6 cellular contexts compared by ENCODE assay signal in the genomic region with DNA sequence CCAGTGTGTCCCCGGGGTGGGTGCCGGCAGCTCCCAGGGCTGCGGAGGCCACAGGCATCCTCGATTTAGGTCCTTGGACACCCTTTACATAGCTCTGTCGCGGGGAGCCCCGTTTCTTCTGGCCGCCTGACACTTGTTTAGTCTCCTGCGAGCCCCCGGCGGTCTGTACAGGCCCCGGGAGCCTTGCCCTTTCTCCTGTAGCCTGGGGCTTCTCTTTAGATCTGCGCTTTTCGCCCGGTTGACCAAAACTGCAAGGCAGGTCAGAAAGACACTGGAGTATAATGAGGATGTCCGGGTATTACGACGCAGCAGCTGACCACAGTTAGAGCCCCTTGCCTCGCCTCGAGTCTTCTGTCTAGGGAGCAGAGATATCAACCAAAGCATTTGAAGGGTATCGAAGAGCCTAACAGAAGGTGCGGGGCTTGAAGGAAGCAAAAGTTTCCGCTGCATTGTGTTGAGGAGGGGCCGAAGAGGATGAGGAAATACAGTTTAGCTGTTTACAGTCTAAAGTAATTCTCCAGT. TPM values are rescaled to one million over a fixed set of nuclear protein-coding genes. Genes with fewer than 3 reads are reported as not detected.
DNase-seq lines count a peak whose midpoint lies in the region; ATAC-seq and TF ChIP-seq lines count a peak whose summit lies in the region.

No MANE protein-coding gene starts in this region.

- peak overlapping the region; percentile 92 for H3K27ac Mint-ChIP-seq in activated B cell treated with CpG ODN at 0.5 μM for 24 hours

- TF ChIP-seq CTCF in activated B cell treated with CpG ODN at 0.5 μM for 24 hours (IDR thresholded peaks at IDR 0.05), result no peak
- no peak for TF ChIP-seq CTCF in lower leg skin (IDR thresholded peaks at IDR 0.05)

- peaks cover 45% of the 10 kb centered on the region for H3K4me1 Mint-ChIP-seq in activated B cell treated with CpG ODN at 0.5 μM for 24 hours

- peak; percentile 6 for DNase-seq in stimulated activated CD8-positive, alpha-beta memory T cell treated with anti-CD3 and anti-CD28 coated beads, Interleukin-4, amount 100 ng/mL, for 24 hours (ENCODE audit: low read depth)
- no peak for DNase-seq in stimulated activated CD8-positive, alpha-beta memory T cell treated with anti-CD3 and anti-CD28 coated beads, Interleukin-4, amount 100 ng/mL, for 48 hours
- no peak for DNase-seq in activated B cell treated with CpG ODN at 0.5 μM for 24 hours
- DNase-seq in lower leg skin (ENCODE audit: low spot score in 2 of 2), result no peak
- no peak for DNase-seq in occipital lobe (lab: John Stamatoyannopoulos, UW)
- no peak for DNase-seq in GM19240 (ENCODE audit: insufficient read length, low spot score)

- 4 to 42% methylated on average over 9 to 24 of the region's 24 CpGs for WGBS in lower leg skin, 2 donors

- peak; percentile 3 for ATAC-seq in activated B cell treated with CpG ODN at 0.5 μM for 24 hours (ENCODE audit: low read depth)

- H3K4me3 Mint-ChIP-seq in activated B cell treated with CpG ODN at 0.5 μM for 24 hours, result peak overlapping the region; percentile 90

- peak overlapping the region; percentile 38 for H3K4me3 ChIP-seq in lower leg skin (ENCODE audit: low read depth, poor library complexity, severe bottlenecking)

- no peaks in the 10 kb centered on the region for H3K9me3 Mint-ChIP-seq in activated B cell treated with CpG ODN at 0.5 μM for 24 hours

- POLR2A ChIA-PET in activated B cell treated with CpG ODN at 0.5 μM for 24 hours (lab: Charles Lee), result interaction anchor here (1.0 to 1.5 kb wide), 2 partner anchors 45 to 145 kb away, joined by 3 to 6 read pairs; a partner anchor contains a TSS

- H3K36me3 Mint-ChIP-seq in activated B cell treated with CpG ODN at 0.5 μM for 24 hours (ENCODE audit: low read depth), result peaks cover 30% of the 10 kb centered on the region

- CTCF ChIA-PET in activated B cell treated with CpG ODN at 0.5 μM for 24 hours (lab: Charles Lee), result no interaction called here

- no peak for TF ChIP-seq POLR2A in lower leg skin (IDR thresholded peaks at IDR 0.05)

- no peaks in the 10 kb centered on the region for H3K27me3 Mint-ChIP-seq in activated B cell treated with CpG ODN at 0.5 μM for 24 hours

- intact Hi-C loops in activated B cell treated with CpG ODN at 0.5 μM for 24 hours (cut with micrococcal nuclease), result loop anchor here (1.0 to 5.0 kb wide), 2 partner anchors 44 to 89 kb away; no protein-coding TSS in a partner anchor
- intact Hi-C loops in lower leg skin (cut with DNase I; ENCODE audit: low total_unique reads), result no loop called here

RNA-seq across cellular contexts. Expression of a gene that starts 0.4 kb away (rescaled TPM):
- total RNA-seq in activated B cell treated with CpG ODN at 0.5 μM for 24 hours (20.1 and 21.1 TPM in 2 replicates), lower leg skin (10 to 100 TPM in 3 of 4 donors, 1 to 10 TPM in 1; 8.2 to 14.1 (median 11.6) TPM), occipital lobe (15.6 TPM)

RNA-seq across cellular contexts. Expression of a gene that starts 0.8 kb away (rescaled TPM):
- total RNA-seq in activated B cell treated with CpG ODN at 0.5 μM for 24 hours (4.7 and 5.3 TPM in 2 replicates), lower leg skin (10 to 100 TPM; 17.8 to 22.2 (median 18.5) TPM), occipital lobe (3.4 TPM)

RNA-seq across cellular contexts. Expression of a gene that starts 0.8 kb away (rescaled TPM):
- total RNA-seq in activated B cell treated with CpG ODN at 0.5 μM for 24 hours (19.5 and 21.2 TPM in 2 replicates), lower leg skin (1 to 10 TPM; 1.0 to 1.6 (median 1.3) TPM), occipital lobe (3.6 TPM)

RNA-seq across cellular contexts. Expression of a gene that starts 45.1 kb away (rescaled TPM):
- 62.0 and 67.6 TPM in 2 replicates for total RNA-seq in activated B cell treated with CpG ODN at 0.5 μM for 24 hours
- 10 to 100 TPM; 21.1 to 35.8 (median 27.3) TPM for total RNA-seq in lower leg skin
- 31.4 TPM for total RNA-seq in occipital lobe

RNA-seq across cellular contexts. Expression of a gene that starts 49.2 kb away (rescaled TPM):
- total RNA-seq in activated B cell treated with CpG ODN at 0.5 μM for 24 hours, result 1.1 and 2.0 TPM in 2 replicates
- total RNA-seq in lower leg skin, result 1 to 10 TPM; 2.0 to 7.3 (median 7.0) TPM
- 7.3 TPM for total RNA-seq in occipital lobe
